Comparison of ENCODE assay signal across 13 cellular contexts in genomic region chr6:156691018-156691417, GRCh38.
DNase-seq lines count a peak whose midpoint lies in the region; ATAC-seq and TF ChIP-seq lines count a peak whose summit lies in the region.
"Had no signal": no experiment of that assay in that cellular context is flagged by ENCODE, and none has a peak within 500 bp of the region (broad histone marks: within the 10 kb centered on the region; RNA-seq: fewer than 3 reads in every experiment).

No MANE protein-coding gene starts in this region.

- CTCF ChIA-PET in CD4-positive, alpha-beta T cell (lab: Charles Lee) = no interaction called here

- TF ChIP-seq CTCF in osteoblast (IDR thresholded peaks at IDR 0.05; ENCODE audit: extremely low read depth, low read depth, low read length) (no peak), brain microvascular endothelial cell (IDR thresholded peaks at IDR 0.05; ENCODE audit: low read depth, low read length, missing control alignments) (no peak)
- TF ChIP-seq CTCF in CD4-positive, alpha-beta T cell (IDR thresholded peaks at IDR 0.05) = no peak

- H3K27ac Mint-ChIP-seq in activated naive CD4-positive, alpha-beta T cell treated with anti-CD3 and anti-CD28 coated beads, Interleukin-2, amount 50 U/mL, for 24 hours = peak overlapping the region; percentile 41
- H3K27ac Mint-ChIP-seq in stimulated activated memory B cell treated with anti-CD40 and anti-IgM and Interleukin-4, amounts not matched to agents 10 μg/mL and 1 μg/mL and 100 μg/mL, for 72 hours = peak overlapping the region; percentile 91
- H3K27ac Mint-ChIP-seq in CD4-positive, alpha-beta T cell = no peak overlapping the region
- H3K27ac Mint-ChIP-seq: WTC11 had no signal

- H3K36me3 ChIP-seq in osteoblast (ENCODE audit: insufficient read depth, low read length) (no peaks in the 10 kb centered on the region), brain microvascular endothelial cell (replicated peaks) (no peaks in the 10 kb centered on the region)

- H3K9me3 ChIP-seq in osteoblast (ENCODE audit: low read depth, low read length) = no peaks in the 10 kb centered on the region
- no peaks in the 10 kb centered on the region for H3K9me3 ChIP-seq in CD4-positive, alpha-beta T cell (ENCODE audit: control insufficient read depth, low read length)
- H3K9me3 ChIP-seq: A549 had no signal

- H3K4me2 ChIP-seq in osteoblast (ENCODE audit: insufficient read depth, low read length) = no peak overlapping the region
- H3K4me2 ChIP-seq: A549, hepatocyte had no signal

- H2AFZ ChIP-seq in osteoblast (ENCODE audit: low read length) = no peak overlapping the region
- H2AFZ ChIP-seq: hepatocyte had no signal

- ATAC-seq in GM21723 (IDR thresholded peaks at IDR 0.05; ENCODE audit: unreplicated experiment) = peak; percentile 60
- ATAC-seq in HG03196 (IDR thresholded peaks at IDR 0.05; ENCODE audit: unreplicated experiment) = peak; percentile 53
- peak; percentile 78 for ATAC-seq in stimulated activated memory B cell treated with anti-CD40 and anti-IgM and Interleukin-4, amounts not matched to agents 10 μg/mL and 1 μg/mL and 100 μg/mL, for 72 hours
- no peak for ATAC-seq in CD4-positive, alpha-beta T cell (ENCODE audit: poor library complexity)
- ATAC-seq: A549, WTC11 had no signal

- H3K36me3 Mint-ChIP-seq in activated naive CD4-positive, alpha-beta T cell treated with anti-CD3 and anti-CD28 coated beads, Interleukin-2, amount 50 U/mL, for 24 hours = no peaks in the 10 kb centered on the region
- peaks cover 10% of the 10 kb centered on the region for H3K36me3 Mint-ChIP-seq in stimulated activated memory B cell treated with anti-CD40 and anti-IgM and Interleukin-4, amounts not matched to agents 10 μg/mL and 1 μg/mL and 100 μg/mL, for 72 hours
- peaks cover 4% of the 10 kb centered on the region for H3K36me3 Mint-ChIP-seq in CD4-positive, alpha-beta T cell (ENCODE audit: low read depth)
- H3K36me3 Mint-ChIP-seq: WTC11 had no signal

- no peak for DNase-seq in activated naive CD4-positive, alpha-beta T cell treated with anti-CD3 and anti-CD28 coated beads, Interleukin-2, amount 50 U/mL, for 16 hours
- DNase-seq in osteoblast (ENCODE audit: insufficient read length, low spot score, missing footprints) (no peak), brain microvascular endothelial cell (no peak)
- DNase-seq in CD4-positive, alpha-beta T cell = no peak
- DNase-seq: DMS79 treated with DMSO at 0.1 percent for 48 hours, NCI-H1105 treated with DMSO at 0.1 percent for 48 hours had no signal

- intact Hi-C loops in CD4-positive, alpha-beta T cell (cut with DNase I, micrococcal nuclease) = loop anchor here in 1 of 2 experiments (2.0 kb wide), 1 partner anchor 26 kb away; no protein-coding TSS in a partner anchor

- peaks cover 21% of the 10 kb centered on the region for H3K4me1 Mint-ChIP-seq in activated naive CD4-positive, alpha-beta T cell treated with anti-CD3 and anti-CD28 coated beads, Interleukin-2, amount 50 U/mL, for 24 hours
- peaks cover 64% of the 10 kb centered on the region for H3K4me1 Mint-ChIP-seq in stimulated activated memory B cell treated with anti-CD40 and anti-IgM and Interleukin-4, amounts not matched to agents 10 μg/mL and 1 μg/mL and 100 μg/mL, for 72 hours
- H3K4me1 Mint-ChIP-seq in CD4-positive, alpha-beta T cell (ENCODE audit: low read depth) = peaks cover 16% of the 10 kb centered on the region

- H3K4me3 ChIP-seq in osteoblast (ENCODE audit: insufficient read depth, low read length) (no peak overlapping the region), brain microvascular endothelial cell (ENCODE audit: low read depth, low read length) (no peak overlapping the region)
- H3K4me3 ChIP-seq: A549, hepatocyte had no signal

- H3K79me2 ChIP-seq in osteoblast (ENCODE audit: insufficient read depth, low read length) = no peaks in the 10 kb centered on the region
- H3K79me2 ChIP-seq: hepatocyte had no signal

- no peak overlapping the region for H3K4me3 Mint-ChIP-seq in activated naive CD4-positive, alpha-beta T cell treated with anti-CD3 and anti-CD28 coated beads, Interleukin-2, amount 50 U/mL, for 24 hours
- no peak overlapping the region for H3K4me3 Mint-ChIP-seq in stimulated activated memory B cell treated with anti-CD40 and anti-IgM and Interleukin-4, amounts not matched to agents 10 μg/mL and 1 μg/mL and 100 μg/mL, for 72 hours
- no peak overlapping the region for H3K4me3 Mint-ChIP-seq in CD4-positive, alpha-beta T cell
- H3K4me3 Mint-ChIP-seq: WTC11 had no signal

- POLR2A ChIA-PET in CD4-positive, alpha-beta T cell (lab: Charles Lee) = no interaction called here

- in situ Hi-C loops in brain microvascular endothelial cell (cut with HindIII; ENCODE audit: low pct_ligation_motif_present, low sequenced_read_pairs) = no loop called here

- H3K27me3 ChIP-seq in osteoblast (ENCODE audit: insufficient read depth, low read length) (no peaks in the 10 kb centered on the region), brain microvascular endothelial cell (replicated peaks) (no peaks in the 10 kb centered on the region)
- H3K27me3 ChIP-seq in CD4-positive, alpha-beta T cell (ENCODE audit: control insufficient read depth, insufficient read depth, low read length) = no peaks in the 10 kb centered on the region
- H3K27me3 ChIP-seq: hepatocyte had no signal

- H3K4me1 ChIP-seq in osteoblast (ENCODE audit: insufficient read depth, low read length) = peaks cover 9% of the 10 kb centered on the region

- no peaks in the 10 kb centered on the region for H3K9me3 Mint-ChIP-seq in activated naive CD4-positive, alpha-beta T cell treated with anti-CD3 and anti-CD28 coated beads, Interleukin-2, amount 50 U/mL, for 24 hours
- H3K9me3 Mint-ChIP-seq in stimulated activated memory B cell treated with anti-CD40 and anti-IgM and Interleukin-4, amounts not matched to agents 10 μg/mL and 1 μg/mL and 100 μg/mL, for 72 hours = peaks cover 2% of the 10 kb centered on the region
- H3K9me3 Mint-ChIP-seq in CD4-positive, alpha-beta T cell = no peaks in the 10 kb centered on the region
- H3K9me3 Mint-ChIP-seq: WTC11 had no signal

- H3K27me3 Mint-ChIP-seq in activated naive CD4-positive, alpha-beta T cell treated with anti-CD3 and anti-CD28 coated beads, Interleukin-2, amount 50 U/mL, for 24 hours = peaks cover 2% of the 10 kb centered on the region
- H3K27me3 Mint-ChIP-seq in stimulated activated memory B cell treated with anti-CD40 and anti-IgM and Interleukin-4, amounts not matched to agents 10 μg/mL and 1 μg/mL and 100 μg/mL, for 72 hours = no peaks in the 10 kb centered on the region
- H3K27me3 Mint-ChIP-seq in CD4-positive, alpha-beta T cell = no peaks in the 10 kb centered on the region

- no peaks in the 10 kb centered on the region for H4K20me1 ChIP-seq in osteoblast (ENCODE audit: insufficient read depth, low read length)

- H3K27ac ChIP-seq in osteoblast (ENCODE audit: low read depth, low read length) = no peak overlapping the region
- no peak overlapping the region for H3K27ac ChIP-seq in brain microvascular endothelial cell
- no peak overlapping the region for H3K27ac ChIP-seq in CD4-positive, alpha-beta T cell (ENCODE audit: low read depth, low read length)
- H3K27ac ChIP-seq: A549, hepatocyte had no signal
